Comparison of ENCODE assay signal across 23 cellular contexts in genomic region chr2:30737326-30737610, GRCh38.
DNase-seq lines count a peak whose midpoint lies in the region; FAIRE-seq and TF ChIP-seq lines count a peak whose summit lies in the region.
"Had no signal": no experiment of that assay in that cellular context is flagged by ENCODE, and none has a peak within 500 bp of the region (broad histone marks: within the 10 kb centered on the region; RNA-seq: fewer than 3 reads in every experiment).

No MANE protein-coding gene starts in this region.

- no peak overlapping the region for H2BK5ac ChIP-seq in neuronal stem cell (ENCODE audit: low read length)

- no peak overlapping the region for H4K8ac ChIP-seq in neuronal stem cell (ENCODE audit: low read depth, low read length)

- H3K4ac ChIP-seq in neuronal stem cell (ENCODE audit: low read length) = no peak overlapping the region

- peaks cover 0 to 2% of the 10 kb centered on the region in 2 donors for H3K9me3 ChIP-seq in neuronal stem cell (replicated peaks in 1 of 2; ENCODE audit: control insufficient read depth in 2 of 2, insufficient read depth in 1 of 2, low read depth in 1 of 2, low read length in 2 of 2)
- H3K9me3 ChIP-seq: A549; BE2C; BLaER1 treated with 17β-estradiol and CSF1 and Interleukin-3, amounts not matched to agents 10 nM and 100 nM; HAP-1 had no signal

- H3K36me3 Mint-ChIP-seq in CD14-positive monocyte = no peaks in the 10 kb centered on the region
- H3K36me3 Mint-ChIP-seq in nephron progenitor cell (ENCODE audit: low read depth) = no peaks in the 10 kb centered on the region
- H3K36me3 Mint-ChIP-seq: CD4-positive, alpha-beta memory T cell had no signal

- H3K23ac ChIP-seq in neuronal stem cell (ENCODE audit: low read depth, low read length, poor library complexity) = no peak overlapping the region

- no peak overlapping the region for H3K4me3 Mint-ChIP-seq in CD14-positive monocyte
- no peak overlapping the region for H3K4me3 Mint-ChIP-seq in nephron progenitor cell
- H3K4me3 Mint-ChIP-seq: CD4-positive, alpha-beta memory T cell; HFFc6 had no signal

- H3K4me1 Mint-ChIP-seq in CD14-positive monocyte (no peaks in the 10 kb centered on the region), nephron progenitor cell (no peaks in the 10 kb centered on the region)
- H3K4me1 Mint-ChIP-seq: CD4-positive, alpha-beta memory T cell had no signal

- H2AK5ac ChIP-seq in neuronal stem cell (ENCODE audit: low read depth, low read length) = no peak overlapping the region

- DNase-seq in CD14-positive monocyte (ENCODE audit: low spot score) (peak; percentile 29), bronchial epithelial cell (ENCODE audit: low read depth) (no peak), neuronal stem cell (ENCODE audit: low spot score) (no peak), nephron progenitor cell (no peak), anterior cingulate cortex (lab: John Stamatoyannopoulos, UW) (no peak), SK-N-DZ (ENCODE audit: low spot score) (no peak)
- DNase-seq: 8988T; ACHN; AML-193; BE2C; Calu3; CD4-positive, alpha-beta memory T cell; COR-L47; DMS79 treated with DMSO at 0.1 percent for 48 hours; GF-D8; GOT3; HFFc6 had no signal

- FAIRE-seq in bronchial epithelial cell (lab: Jason Lieb, UNC) = peak; percentile 47
- FAIRE-seq: A549, GM12891, GM18507, H54 had no signal

- no peak overlapping the region for H3K14ac ChIP-seq in neuronal stem cell (ENCODE audit: low read length)

- peaks cover 0 to 2% of the 10 kb centered on the region in 2 donors for H3K4me1 ChIP-seq in neuronal stem cell (ENCODE audit: control insufficient read depth in 2 of 2, insufficient read depth in 1 of 2, low read depth in 1 of 2, low read length in 2 of 2)
- H3K4me1 ChIP-seq: A549, BE2C, HAP-1 had no signal

- no peak overlapping the region for H3K18ac ChIP-seq in neuronal stem cell (ENCODE audit: low read length)

- no peak overlapping the region for H2BK120ac ChIP-seq in neuronal stem cell (ENCODE audit: low read depth, low read length)

- peak overlapping the region; percentile 10 for H3K9ac ChIP-seq in neuronal stem cell (ENCODE audit: low read depth, low read length, poor library complexity)
- H3K9ac ChIP-seq: BLaER1 treated with 17β-estradiol and CSF1 and Interleukin-3, amounts not matched to agents 10 nM and 100 nM had no signal

- no peak overlapping the region for H3K27ac ChIP-seq in neuronal stem cell (replicated peaks; ENCODE audit: low read length)
- H3K27ac ChIP-seq: A549; BLaER1 treated with 17β-estradiol and CSF1 and Interleukin-3, amounts not matched to agents 10 nM and 100 nM had no signal

- TF ChIP-seq CTCF in CD14-positive monocyte (IDR thresholded peaks at IDR 0.05) (no peak), bronchial epithelial cell (IDR thresholded peaks at IDR 0.05; ENCODE audit: insufficient read depth, low read length, severe bottlenecking) (no peak), nephron progenitor cell (IDR thresholded peaks at IDR 0.05) (no peak)

- no peak overlapping the region for H3K4me2 ChIP-seq in neuronal stem cell (ENCODE audit: insufficient read depth, low read length, poor library complexity, severe bottlenecking)
- H3K4me2 ChIP-seq: A549; BLaER1 treated with 17β-estradiol and CSF1 and Interleukin-3, amounts not matched to agents 10 nM and 100 nM had no signal

- no peak overlapping the region for H2BK15ac ChIP-seq in neuronal stem cell (ENCODE audit: low read length)

- peaks cover 2% of the 10 kb centered on the region for H3K27me3 ChIP-seq in bronchial epithelial cell (ENCODE audit: control insufficient read depth, insufficient read depth, low read length)
- no peaks in the 10 kb centered on the region for H3K27me3 ChIP-seq in neuronal stem cell (ENCODE audit: control insufficient read depth in 3 of 3, insufficient read depth in 3 of 3, low read depth in 1 of 3, low read length in 3 of 3)
- H3K27me3 ChIP-seq: BE2C; BLaER1 treated with 17β-estradiol and CSF1 and Interleukin-3, amounts not matched to agents 10 nM and 100 nM had no signal

- H3K27me3 Mint-ChIP-seq in CD14-positive monocyte (ENCODE audit: low read depth in 3 of 3) (peaks cover 0 to 19% (median 7%) of the 10 kb centered on the region in 3 donors), nephron progenitor cell (ENCODE audit: low read depth, poor library complexity) (peaks cover 17% of the 10 kb centered on the region)

- no peak overlapping the region for H2BK12ac ChIP-seq in neuronal stem cell (ENCODE audit: low read length)

- WGBS in neuronal stem cell (ENCODE audit: extremely low coverage in 2 of 2, insufficient read length in 2 of 2, insufficient replicate concordance in 1 of 2), 2 donors = no CpG with 5 or more reads among the region's 8 CpGs

- H3K79me1 ChIP-seq in neuronal stem cell (ENCODE audit: low read depth, low read length) = no peaks in the 10 kb centered on the region

- no peak overlapping the region for H2AFZ ChIP-seq in neuronal stem cell (ENCODE audit: low read length)

- H3K27ac Mint-ChIP-seq in CD14-positive monocyte = no peak overlapping the region
- H3K27ac Mint-ChIP-seq in nephron progenitor cell = no peak overlapping the region
- H3K27ac Mint-ChIP-seq: CD4-positive, alpha-beta memory T cell; HFFc6 had no signal

- H3K4me3 ChIP-seq in bronchial epithelial cell (ENCODE audit: low read depth, low read length) (no peak overlapping the region), neuronal stem cell (ENCODE audit: low read length in 2 of 2) (no peak overlapping the region)
- H3K4me3 ChIP-seq: A549; BLaER1 treated with 17β-estradiol and CSF1 and Interleukin-3, amounts not matched to agents 10 nM and 100 nM; HAP-1 had no signal

- peaks cover 0 to 3% (median 0%) of the 10 kb centered on the region in 7 donors for H3K9me3 Mint-ChIP-seq in CD14-positive monocyte
- no peaks in the 10 kb centered on the region for H3K9me3 Mint-ChIP-seq in nephron progenitor cell
- H3K9me3 Mint-ChIP-seq: CD4-positive, alpha-beta memory T cell; HFFc6 had no signal

- no peak overlapping the region for H4K91ac ChIP-seq in neuronal stem cell (ENCODE audit: low read depth, low read length, poor library complexity)

- no peaks in the 10 kb centered on the region for H3K36me3 ChIP-seq in bronchial epithelial cell (ENCODE audit: control insufficient read depth, insufficient read depth, low read length)
- H3K36me3 ChIP-seq in neuronal stem cell (replicated peaks in 1 of 2; ENCODE audit: control insufficient read depth in 2 of 2, insufficient read depth in 2 of 2, low read length in 2 of 2) = no peaks in the 10 kb centered on the region
- H3K36me3 ChIP-seq: BE2C; BLaER1 treated with 17β-estradiol and CSF1 and Interleukin-3, amounts not matched to agents 10 nM and 100 nM; HAP-1 had no signal

- intact Hi-C loops in CD14-positive monocyte (cut with micrococcal nuclease) = no loop called here
